Comparison of ENCODE assay signal across 18 cellular contexts in genomic region chr2:74297391-74297790, GRCh38. TPM values are rescaled to one million over a fixed set of nuclear protein-coding genes. Genes with fewer than 3 reads are reported as not detected.
DNase-seq lines count a peak whose midpoint lies in the region; ATAC-seq, FAIRE-seq and TF ChIP-seq lines count a peak whose summit lies in the region.
"Had no signal": no experiment of that assay in that cellular context is flagged by ENCODE, and none has a peak within 500 bp of the region (broad histone marks: within the 10 kb centered on the region; RNA-seq: fewer than 3 reads in every experiment).

No MANE protein-coding gene starts in this region.

- TF ChIP-seq POLR2A in GM12892 (IDR thresholded peaks at IDR 0.05; ENCODE audit: low read depth, low read length): no peak

- H3K27me3 Mint-ChIP-seq in brain (peaks cover 4% of the 10 kb centered on the region), HFFc6 (ENCODE audit: insufficient read depth) (peaks cover 25% of the 10 kb centered on the region)
- H3K27me3 Mint-ChIP-seq: activated T-helper 17 cell treated with anti-CD3 and anti-CD28 coated beads, Interleukin-2, amount 50 U/mL, for 72 hours had no signal

- H3K36me3 Mint-ChIP-seq in brain: peaks cover 71% of the 10 kb centered on the region
- H3K36me3 Mint-ChIP-seq in HFFc6 (ENCODE audit: low read depth): peaks cover 9% of the 10 kb centered on the region; the same call in 1 of the 2 replicates

- peak; percentile 70 for FAIRE-seq in GM12892 (lab: Jason Lieb, UNC)
- FAIRE-seq: pancreas had no signal

- TF ChIP-seq CTCF in brain (conservative IDR thresholded peaks at IDR 0.05) (no peak), HFFc6 (IDR thresholded peaks at IDR 0.05) (no peak)

- H3K9me3 Mint-ChIP-seq in brain (peaks cover 14 to 22% (median 17%) of the 10 kb centered on the region in 5 experiments), HFFc6 (peaks cover 9% of the 10 kb centered on the region)
- H3K9me3 Mint-ChIP-seq: activated T-helper 17 cell treated with anti-CD3 and anti-CD28 coated beads, Interleukin-2, amount 50 U/mL, for 72 hours had no signal

- H3K4me1 Mint-ChIP-seq in brain: peaks cover 16% of the 10 kb centered on the region
- H3K4me1 Mint-ChIP-seq in HFFc6 (ENCODE audit: low read depth): no peaks in the 10 kb centered on the region; the same call in 1 of the 2 replicates
- H3K4me1 Mint-ChIP-seq: activated T-helper 17 cell treated with anti-CD3 and anti-CD28 coated beads, Interleukin-2, amount 50 U/mL, for 72 hours had no signal

- ATAC-seq in GM19463 (IDR thresholded peaks at IDR 0.05; ENCODE audit: unreplicated experiment): peak; percentile 80
- ATAC-seq in HG03175 (IDR thresholded peaks at IDR 0.05; ENCODE audit: unreplicated experiment): peak; percentile 56
- no peak for ATAC-seq in GM18870 (IDR thresholded peaks at IDR 0.05; ENCODE audit: unreplicated experiment)
- ATAC-seq: activated CD8-positive, alpha-beta T cell treated with anti-CD3 and anti-CD28 coated beads, Interleukin-2, amount 10 ng/mL, durations not matched to agents 7 days and 5 days; activated T-helper 17 cell treated with anti-CD3 and anti-CD28 coated beads, Interleukin-2, amount 50 U/mL, for 72 hours; HCT116; left lobe of liver; pancreas; upper lobe of right lung had no signal

- no peak for DNase-seq in GM12892 (ENCODE audit: insufficient read length)
- no peak for DNase-seq in HFFc6
- DNase-seq in NCI-H187 treated with DMSO at 0.1 percent for 48 hours (lab: John Stamatoyannopoulos, UW): no peak
- DNase-seq: activated CD8-positive, alpha-beta T cell treated with anti-CD3 and anti-CD28 coated beads, Interleukin-2, amount 10 ng/mL, durations not matched to agents 7 days and 5 days; AML-193; amniotic stem cell; foreskin fibroblast; MM.1S; pancreas; stimulated activated naive CD4-positive, alpha-beta T cell; upper lobe of right lung had no signal

- no peak overlapping the region for H3K4me3 Mint-ChIP-seq in brain
- H3K4me3 Mint-ChIP-seq in HFFc6: no peak overlapping the region
- H3K4me3 Mint-ChIP-seq: activated CD8-positive, alpha-beta T cell treated with anti-CD3 and anti-CD28 coated beads, Interleukin-2, amount 10 ng/mL, durations not matched to agents 7 days and 5 days; activated T-helper 17 cell treated with anti-CD3 and anti-CD28 coated beads, Interleukin-2, amount 50 U/mL, for 72 hours had no signal

- H3K27ac Mint-ChIP-seq in brain (peak overlapping the region in 3 of 5 experiments; percentile 79 to 90 (median 88)), HFFc6 (no peak overlapping the region)
- H3K27ac Mint-ChIP-seq: activated CD8-positive, alpha-beta T cell treated with anti-CD3 and anti-CD28 coated beads, Interleukin-2, amount 10 ng/mL, durations not matched to agents 7 days and 5 days; activated T-helper 17 cell treated with anti-CD3 and anti-CD28 coated beads, Interleukin-2, amount 50 U/mL, for 72 hours had no signal

RNA-seq across cellular contexts. Expression of gene SLC4A5, which starts 45.8 kb away (rescaled TPM):
- polyA plus RNA-seq in GM12892 (2012; ENCODE audit: missing spikeins): 0.91 TPM
- polyA plus RNA-seq in brain (ENCODE audit: insufficient read depth, low read depth, low replicate concordance): 0.37 TPM
- total RNA-seq in HFFc6 (2021; fragmentation: NEBNext Ultra II Directional; extraction: Animal tissue kit (Norgen Biotek cat#: 25700)): under 1 TPM in 3 of 6 experiments, not detected in 3; 0.19 to 0.40 (median 0.31) TPM
